Comparison of ENCODE assay signal across 2 cellular contexts in genomic region chr2:222613715-222614331, GRCh38.
TF ChIP-seq lines count a peak whose summit lies in the region.

No MANE protein-coding gene starts in this region.

TF ChIP-seq in IMR-90, 13 proteins besides CTCF, POLR2A, EP300 and RAD21:
- TF ChIP-seq USF2 (IDR thresholded peaks at IDR 0.05; ENCODE audit: low read depth, low read length) (no peak), CEBPB (IDR thresholded peaks at IDR 0.05; ENCODE audit: low read depth, low read length) (no peak), SMC3 (IDR thresholded peaks at IDR 0.05; ENCODE audit: low read depth, low read length) (peak; percentile 47; the same call in 1 of the 2 replicates)

TF ChIP-seq in H1, 55 proteins besides CTCF, POLR2A, EP300 and RAD21:
- TF ChIP-seq JUND (IDR thresholded peaks at IDR 0.05; ENCODE audit: low read length) (no peak), CHD1 (IDR thresholded peaks at IDR 0.05; ENCODE audit: low read depth, low read length) (no peak), RBBP5 (IDR thresholded peaks at IDR 0.05; ENCODE audit: borderline replicate concordance, low read depth, low read length) (no peak), CBX8 (IDR thresholded peaks at IDR 0.05; ENCODE audit: borderline replicate concordance, low read depth, low read length) (no peak), MAFK (IDR thresholded peaks at IDR 0.05; ENCODE audit: low read depth, low read length) (no peak), EZH2 (IDR thresholded peaks at IDR 0.05; ENCODE audit: low read depth, low read length, severe bottlenecking) (no peak), EGR1 (IDR thresholded peaks at IDR 0.05; ENCODE audit: borderline replicate concordance, low read depth, low read length) (no peak), SP4 (IDR thresholded peaks at IDR 0.05; ENCODE audit: low read length) (no peak), FOSL1 (IDR thresholded peaks at IDR 0.05; ENCODE audit: insufficient read depth, low read depth, low read length) (no peak), HDAC6 (IDR thresholded peaks at IDR 0.05; ENCODE audit: low read depth, low read length) (no peak), ASH2L (IDR thresholded peaks at IDR 0.05; ENCODE audit: low read length) (no peak), SIRT6 (IDR thresholded peaks at IDR 0.05; ENCODE audit: low read length) (no peak), SUZ12 (IDR thresholded peaks at IDR 0.05; ENCODE audit: low read length) (no peak), GABPA (IDR thresholded peaks at IDR 0.05; ENCODE audit: borderline replicate concordance, insufficient read depth, low read length) (no peak), SIN3A (conservative IDR thresholded peaks at IDR 0.05 in 1 of 2, IDR thresholded peaks at IDR 0.05 in 1 of 2; ENCODE audit: low read depth in 1 of 2, low read length in 2 of 2) (no peak), JUN (IDR thresholded peaks at IDR 0.05; ENCODE audit: low read depth, low read length) (no peak), PHF8 (conservative IDR thresholded peaks at IDR 0.05; ENCODE audit: low read depth, low read length) (no peak)
